ENCODE assay signal across 15 cellular contexts in genomic region chr2:231684314-231685223, GRCh38. TPM values are rescaled to one million over a fixed set of nuclear protein-coding genes. Genes with fewer than 3 reads are reported as not detected.
DNase-seq lines count a peak whose midpoint lies in the region; ATAC-seq and TF ChIP-seq lines count a peak whose summit lies in the region.
"Had no signal": no experiment of that assay in that cellular context is flagged by ENCODE, and none has a peak within 500 bp of the region (broad histone marks: within the 10 kb centered on the region; RNA-seq: fewer than 3 reads in every experiment).

No MANE protein-coding gene starts in this region.

- no peaks in the 10 kb centered on the region for H3K36me3 Mint-ChIP-seq in chondrocyte (ENCODE audit: low read depth)
- H3K36me3 Mint-ChIP-seq: natural killer cell had no signal

- H3K27me3 ChIP-seq in aorta (ENCODE audit: control insufficient read depth in 1 of 2, insufficient read depth in 2 of 2, low read length in 1 of 2) (no peaks in the 10 kb centered on the region), smooth muscle cell (ENCODE audit: low read depth) (no peaks in the 10 kb centered on the region)
- H3K27me3 ChIP-seq: Peyer's patch, suprapubic skin had no signal

- peaks cover 10% of the 10 kb centered on the region for H3F3A ChIP-seq in smooth muscle cell (ENCODE audit: low read depth)

- H3K27ac Mint-ChIP-seq in chondrocyte (ENCODE audit: unreplicated experiment): no peak overlapping the region
- H3K27ac Mint-ChIP-seq: natural killer cell had no signal

- H4K20me1 ChIP-seq in smooth muscle cell (ENCODE audit: low read depth): no peaks in the 10 kb centered on the region

- H3K9ac ChIP-seq in smooth muscle cell (ENCODE audit: low read depth): no peak overlapping the region

- H2AFZ ChIP-seq in smooth muscle cell (ENCODE audit: low read depth): no peak overlapping the region

- no peak overlapping the region for H3K4me3 ChIP-seq in aorta (ENCODE audit: low read length in 2 of 2)
- H3K4me3 ChIP-seq in smooth muscle cell: no peak overlapping the region
- H3K4me3 ChIP-seq: Peyer's patch, suprapubic skin had no signal

- H3K4me3 Mint-ChIP-seq in chondrocyte (ENCODE audit: unreplicated experiment): no peak overlapping the region
- H3K4me3 Mint-ChIP-seq: natural killer cell had no signal

- H3K27me3 Mint-ChIP-seq in chondrocyte (ENCODE audit: low read depth): no peaks in the 10 kb centered on the region

- H3K79me2 ChIP-seq in smooth muscle cell (ENCODE audit: low read depth): no peaks in the 10 kb centered on the region

- H3K9me3 Mint-ChIP-seq in chondrocyte (ENCODE audit: low read depth): no peaks in the 10 kb centered on the region
- H3K9me3 Mint-ChIP-seq: natural killer cell had no signal

- peak overlapping the region; percentile 99 for H3K27ac ChIP-seq in angular gyrus (ENCODE audit: low read depth, low read length)
- H3K27ac ChIP-seq in aorta (ENCODE audit: low read depth in 1 of 2, low read length in 2 of 2): no peak overlapping the region
- H3K27ac ChIP-seq in smooth muscle cell (ENCODE audit: low read depth): no peak overlapping the region
- H3K27ac ChIP-seq: C4-2B, Peyer's patch, suprapubic skin had no signal

- H3K4me1 ChIP-seq in aorta (ENCODE audit: control insufficient read depth in 1 of 2, insufficient read depth in 2 of 2, low read length in 2 of 2) (no peaks in the 10 kb centered on the region), smooth muscle cell (ENCODE audit: low read depth) (peaks cover 15% of the 10 kb centered on the region)

- peaks cover 5% of the 10 kb centered on the region for H3K4me1 Mint-ChIP-seq in chondrocyte (ENCODE audit: low read depth)

- intact Hi-C loops in aorta (cut with DNase I): no loop called here

- ATAC-seq in aorta (ENCODE audit: low FRiP score): no peak
- ATAC-seq in GM21737 (IDR thresholded peaks at IDR 0.05; ENCODE audit: unreplicated experiment): no peak
- ATAC-seq: natural killer cell had no signal

- DNase-seq in DMS 273 treated with DMSO at 0.1 percent for 48 hours (lab: John Stamatoyannopoulos, UW) (peak; percentile 57), NCI-H1694 treated with DMSO at 0.1 percent for 48 hours (lab: John Stamatoyannopoulos, UW) (peak; percentile 75), midbrain (lab: John Stamatoyannopoulos, UW) (peak; percentile 83), aorta (no peak), chondrocyte (ENCODE audit: low spot score) (no peak), smooth muscle cell (lab: John Stamatoyannopoulos, UW; ENCODE audit: unreplicated experiment) (no peak)
- DNase-seq: activated CD4-positive, CD25-positive, alpha-beta regulatory T cell; activated gamma-delta T cell; natural killer cell; Peyer's patch; stimulated activated CD4-positive, alpha-beta T cell treated with anti-CD3 and anti-CD28 coated beads, Interleukin-1b, Interleukin-23, amount 100 ng/mL, for 48 hours had no signal

- TF ChIP-seq CTCF in chondrocyte (IDR thresholded peaks at IDR 0.05) (no peak), smooth muscle cell (IDR thresholded peaks at IDR 0.05; ENCODE audit: borderline replicate concordance, insufficient read depth, poor library complexity, severe bottlenecking) (no peak)

- H3K9me3 ChIP-seq in aorta (ENCODE audit: control insufficient read depth, low read length) (no peaks in the 10 kb centered on the region), smooth muscle cell (replicated peaks; ENCODE audit: low read depth) (no peaks in the 10 kb centered on the region)
- H3K9me3 ChIP-seq: Peyer's patch, suprapubic skin had no signal

- WGBS in aorta, 2 donors: 74 to 78% methylated on average over 21 to 22 of the region's 22 CpGs
- 92% methylated on average over 19 of the region's 22 CpGs for WGBS in smooth muscle cell (ENCODE audit: low lambda C conversion rate)

- no peaks in the 10 kb centered on the region for H3K36me3 ChIP-seq in aorta (ENCODE audit: control insufficient read depth in 1 of 2, insufficient read depth in 2 of 2, low read length in 1 of 2)
- H3K36me3 ChIP-seq in smooth muscle cell (ENCODE audit: low read depth): no peaks in the 10 kb centered on the region
- H3K36me3 ChIP-seq: Peyer's patch, suprapubic skin had no signal

- no peak overlapping the region for H3K4me2 ChIP-seq in smooth muscle cell

RNA-seq across cellular contexts. Expression of gene PTMA, which starts 23.8 kb away (rescaled TPM):
- total RNA-seq in aorta (100 to 1,000 TPM; 792 to 882 TPM), chondrocyte (391 to 435 TPM (median 409 TPM) in 3 replicates), smooth muscle cell (576 and 655 TPM in 2 replicates)
- polyA plus RNA-seq in aorta (1,000 to 10,000 TPM; 1,255 to 2,243 TPM), smooth muscle cell (615 and 653 TPM in 2 replicates)

Comparison
In these comparisons a context has a peak if more than half of its experiments do, and no peak if none do; other contexts are left out.
1. DNase-seq: peak in DMS 273 treated with DMSO at 0.1 percent for 48 hours (single experiment), NCI-H1694 treated with DMSO at 0.1 percent for 48 hours (single experiment) and midbrain (single experiment); none in aorta (0 of 2), chondrocyte (single experiment) and smooth muscle cell (single experiment).